8 cellular contexts compared by ENCODE assay signal in the genomic region with DNA sequence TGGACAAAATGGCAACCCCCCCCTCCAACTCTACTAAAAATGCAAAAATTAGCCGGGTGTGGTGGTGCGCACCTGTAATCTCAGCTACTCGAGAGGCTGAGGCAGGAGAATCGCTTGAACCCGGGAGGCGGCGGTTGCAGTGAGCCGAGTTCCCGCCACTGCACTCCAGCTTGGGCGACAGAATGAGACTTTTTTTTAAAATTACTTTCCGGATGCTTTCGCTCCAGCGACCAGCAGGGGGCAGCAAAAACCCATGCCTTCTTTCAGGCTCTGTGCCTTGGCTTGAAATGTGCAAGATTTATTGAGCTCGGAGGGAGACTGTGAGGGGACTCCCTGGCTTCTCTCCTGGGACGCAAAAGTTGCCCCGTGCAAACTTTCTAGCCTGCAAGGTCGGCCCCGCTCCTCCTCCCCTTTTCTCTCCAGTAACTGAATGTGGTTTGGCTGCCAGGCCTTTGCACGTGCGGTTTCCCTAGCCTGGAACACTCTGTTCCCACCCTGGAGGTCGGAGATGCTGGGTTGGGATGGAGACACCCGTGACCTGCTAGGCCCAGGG.
DNase-seq lines count a peak whose midpoint lies in the region; ATAC-seq and TF ChIP-seq lines count a peak whose summit lies in the region.

No MANE protein-coding gene starts in this region.

- no peaks in the 10 kb centered on the region for H3K27me3 ChIP-seq in SJCRH30
- no peaks in the 10 kb centered on the region for H3K27me3 ChIP-seq in upper lobe of left lung

- H3K9me3 ChIP-seq in SJCRH30 (replicated peaks), result no peaks in the 10 kb centered on the region
- peaks cover 0 to 7% (median 4%) of the 10 kb centered on the region in 4 donors for H3K9me3 ChIP-seq in upper lobe of left lung

- WGBS in upper lobe of left lung, 2 donors, result 12 to 15% methylated on average over 6 to 22 of the region's 22 CpGs

- H3K27ac ChIP-seq in SJCRH30, result no peak overlapping the region
- H3K27ac ChIP-seq in upper lobe of left lung, result no peak overlapping the region

- peak; percentile 63 to 84 (median 78) for TF ChIP-seq CTCF in upper lobe of left lung (IDR thresholded peaks at IDR 0.05)

- DNase-seq in DMS 273 (lab: John Stamatoyannopoulos, UW; ENCODE audit: unreplicated experiment) (peak; percentile 90), SJCRH30 (peak; percentile 59 to 85), glomerular visceral epithelial cell (ENCODE audit: extremely low spot score) (peak; percentile 70), pons (ENCODE audit: low spot score) (peak; percentile 59), upper lobe of left lung (peak in 1 of 2 donors; percentile 61)
- peak; percentile 79 for DNase-seq in Jurkat, Clone E6-1 (ENCODE audit: low read depth, low spot score)
- DNase-seq in activated naive CD4-positive, alpha-beta T cell treated with Interleukin-2 at 50 U/mL for 16 hours, result peak; percentile 80

- peak; percentile 48 to 77 for ATAC-seq in upper lobe of left lung (ENCODE audit: low FRiP score in 2 of 2)
- ATAC-seq in GM18498 (IDR thresholded peaks at IDR 0.05; ENCODE audit: unreplicated experiment), result no peak

- TF ChIP-seq EP300 in upper lobe of left lung (IDR thresholded peaks at IDR 0.05), result peak in 1 of 4 donors; percentile 51

- H3K36me3 ChIP-seq in SJCRH30, result no peaks in the 10 kb centered on the region
- H3K36me3 ChIP-seq in upper lobe of left lung, result no peaks in the 10 kb centered on the region

- H3K4me1 ChIP-seq in SJCRH30 (no peaks in the 10 kb centered on the region), upper lobe of left lung (peaks cover 0 to 8% (median 6%) of the 10 kb centered on the region in 4 donors)

- no peak overlapping the region for H3K4me3 ChIP-seq in Jurkat, Clone E6-1 (ENCODE audit: low read length)
- no peak overlapping the region for H3K4me3 ChIP-seq in SJCRH30
- no peak overlapping the region for H3K4me3 ChIP-seq in upper lobe of left lung

- TF ChIP-seq POLR2A in upper lobe of left lung (IDR thresholded peaks at IDR 0.05), result no peak
